ENCODE assay signal across 15 cellular contexts in genomic region chr11:70077411-70078094, GRCh38. TPM values are rescaled to one million over a fixed set of nuclear protein-coding genes. Genes with fewer than 3 reads are reported as not detected.
DNase-seq lines count a peak whose midpoint lies in the region; ATAC-seq and TF ChIP-seq lines count a peak whose summit lies in the region.
"Had no signal": no experiment of that assay in that cellular context is flagged by ENCODE, and none has a peak within 500 bp of the region (broad histone marks: within the 10 kb centered on the region; RNA-seq: fewer than 3 reads in every experiment).

No MANE protein-coding gene starts in this region.

- H4K20me1 ChIP-seq in BLaER1 treated with 17β-estradiol and CSF1 and Interleukin-3, amounts not matched to agents 10 nM and 100 nM, result peaks cover 0 to 52% (median 8%) of the 10 kb centered on the region in 11 experiments; a peak in 13 of 22 replicates

- H3K36me3 Mint-ChIP-seq in progenitor cell of endocrine pancreas (ENCODE audit: insufficient read depth), result no peaks in the 10 kb centered on the region
- H3K36me3 Mint-ChIP-seq: activated CD4-positive, alpha-beta memory T cell treated with anti-CD3 and anti-CD28 coated beads for 36 hours had no signal

- no peaks in the 10 kb centered on the region for H3K9me3 Mint-ChIP-seq in progenitor cell of endocrine pancreas (ENCODE audit: low read depth)
- H3K9me3 Mint-ChIP-seq: activated CD4-positive, alpha-beta memory T cell treated with anti-CD3 and anti-CD28 coated beads for 36 hours had no signal

- peak overlapping the region; percentile 48 to 69 (median 58) for H3K4me3 ChIP-seq in BLaER1 treated with 17β-estradiol and CSF1 and Interleukin-3, amounts not matched to agents 10 nM and 100 nM
- H3K4me3 ChIP-seq in iPS-15b (ENCODE audit: low read depth, low read length), result peak overlapping the region; percentile 28

- no peak overlapping the region for H3K27ac Mint-ChIP-seq in progenitor cell of endocrine pancreas
- H3K27ac Mint-ChIP-seq: activated CD4-positive, alpha-beta memory T cell treated with anti-CD3 and anti-CD28 coated beads for 36 hours had no signal

- peak overlapping the region; percentile 84 to 98 (median 94); a peak in 21 of 22 replicates for H3K4me2 ChIP-seq in BLaER1 treated with 17β-estradiol and CSF1 and Interleukin-3, amounts not matched to agents 10 nM and 100 nM

- H3K27me3 ChIP-seq in BLaER1 treated with 17β-estradiol and CSF1 and Interleukin-3, amounts not matched to agents 10 nM and 100 nM, result peaks cover 57 to 88% (median 66%) of the 10 kb centered on the region in 11 experiments
- H3K27me3 ChIP-seq in iPS-15b (ENCODE audit: control insufficient read depth, insufficient read depth, low read length), result peaks cover 71% of the 10 kb centered on the region

- H3K4me3 Mint-ChIP-seq in progenitor cell of endocrine pancreas (ENCODE audit: low read depth), result peak overlapping the region; percentile 50
- H3K4me3 Mint-ChIP-seq: activated CD4-positive, alpha-beta memory T cell treated with anti-CD3 and anti-CD28 coated beads for 36 hours had no signal

- H3K36me3 ChIP-seq in BLaER1 treated with 17β-estradiol and CSF1 and Interleukin-3, amounts not matched to agents 10 nM and 100 nM, result no peaks in the 10 kb centered on the region
- H3K36me3 ChIP-seq in iPS-15b (ENCODE audit: control insufficient read depth, insufficient read depth, low read length), result no peaks in the 10 kb centered on the region

- ATAC-seq in GM21786 (IDR thresholded peaks at IDR 0.05; ENCODE audit: unreplicated experiment), result no peak

- peaks cover 83% of the 10 kb centered on the region for H3K27me3 Mint-ChIP-seq in progenitor cell of endocrine pancreas

- H3K9ac ChIP-seq in BLaER1 treated with 17β-estradiol and CSF1 and Interleukin-3, amounts not matched to agents 10 nM and 100 nM, result peak overlapping the region in 3 of 11 experiments; percentile 0 to 63 (median 48); a peak in 3 of 22 replicates
- H3K9ac ChIP-seq in iPS-15b (ENCODE audit: low read depth, low read length), result no peak overlapping the region

- peak; percentile 45 for DNase-seq in NCI-H2171 (lab: John Stamatoyannopoulos, UW)
- no peak for DNase-seq in progenitor cell of endocrine pancreas (ENCODE audit: low spot score, unreplicated experiment)
- no peak for DNase-seq in RKO (ENCODE audit: low spot score)
- DNase-seq in NCI-H2081 (lab: John Stamatoyannopoulos, UW), result no peak
- no peak for DNase-seq in cerebellar nuclear complex (lab: John Stamatoyannopoulos, UW)
- DNase-seq: activated CD4-positive, alpha-beta memory T cell treated with anti-CD3 and anti-CD28 coated beads for 36 hours; activated gamma-delta T cell; stimulated activated CD4-positive, alpha-beta T cell treated with anti-CD3 and anti-CD28 coated beads, Interleukin-1b, Interleukin-23, amount 100 ng/mL, for 48 hours; stimulated activated naive CD4-positive, alpha-beta T cell had no signal

- H3K4me1 ChIP-seq in BLaER1 treated with 17β-estradiol and CSF1 and Interleukin-3, amounts not matched to agents 10 nM and 100 nM, result peaks cover 31 to 79% (median 56%) of the 10 kb centered on the region in 10 experiments
- H3K4me1 ChIP-seq in iPS-15b (ENCODE audit: control insufficient read depth, insufficient read depth, low read length), result peaks cover 16% of the 10 kb centered on the region

- H3K27ac ChIP-seq in BLaER1 treated with 17β-estradiol and CSF1 and Interleukin-3, amounts not matched to agents 10 nM and 100 nM, result peak overlapping the region in 1 of 11 experiments; percentile 21; a peak in 1 of 22 replicates
- H3K27ac ChIP-seq: C4-2B had no signal

- no peak for TF ChIP-seq CTCF in progenitor cell of endocrine pancreas (IDR thresholded peaks at IDR 0.05; ENCODE audit: unreplicated experiment)

- no peaks in the 10 kb centered on the region for H3K4me1 Mint-ChIP-seq in progenitor cell of endocrine pancreas (ENCODE audit: low read depth)

- no peaks in the 10 kb centered on the region for H3K9me3 ChIP-seq in BLaER1 treated with 17β-estradiol and CSF1 and Interleukin-3, amounts not matched to agents 10 nM and 100 nM (replicated peaks in 1 of 11)
- no peaks in the 10 kb centered on the region for H3K9me3 ChIP-seq in iPS-15b (ENCODE audit: control insufficient read depth, insufficient read depth, low read length)

RNA-seq across cellular contexts. Expression of gene ANO1, which starts 0.6 kb away (rescaled TPM):
- total RNA-seq in progenitor cell of endocrine pancreas, result 8.7 and 9.1 TPM in 2 replicates
- total RNA-seq: activated CD4-positive, alpha-beta memory T cell treated with anti-CD3 and anti-CD28 coated beads for 36 hours; OCI-LY7; T-helper 1 cell treated with Interleukin-12 subunit alpha and Interleukin-12 subunit beta and Interleukin-4 antibody, amounts not matched to agents 30 ng/mL and 1 ng/mL, for 36 hours had no signal
